ENCODE assay signal across 18 cellular contexts in genomic region chr12:93279849-93280412, GRCh38.
DNase-seq lines count a peak whose midpoint lies in the region; ATAC-seq and TF ChIP-seq lines count a peak whose summit lies in the region.
"Had no signal": no experiment of that assay in that cellular context is flagged by ENCODE, and none has a peak within 500 bp of the region (broad histone marks: within the 10 kb centered on the region; RNA-seq: fewer than 3 reads in every experiment).

No MANE protein-coding gene starts in this region.

- H3K4me3 ChIP-seq in Caco-2 (ENCODE audit: low read depth, low read length) (no peak overlapping the region), GM23338 (no peak overlapping the region), foreskin fibroblast (ENCODE audit: low read depth in 1 of 2, low read length in 2 of 2) (no peak overlapping the region), psoas muscle (no peak overlapping the region)
- H3K4me3 ChIP-seq: dorsolateral prefrontal cortex, HAP-1, left ventricle myocardium inferior had no signal

- H3K36me3 Mint-ChIP-seq in Caco-2 (ENCODE audit: insufficient read depth, unreplicated experiment) (no peaks in the 10 kb centered on the region), GM23338 (ENCODE audit: low read depth) (no peaks in the 10 kb centered on the region)
- H3K36me3 Mint-ChIP-seq: activated naive CD8-positive, alpha-beta T cell treated with anti-CD3 and anti-CD28 coated beads for 36 hours; brain had no signal

- intact Hi-C loops in Caco-2 (cut with micrococcal nuclease; ENCODE audit: unreplicated experiment) (no loop called here), psoas muscle (cut with DNase I) (no loop called here)

- no peak overlapping the region for H3K4me3 Mint-ChIP-seq in Caco-2 (ENCODE audit: unreplicated experiment)
- H3K4me3 Mint-ChIP-seq in GM23338: no peak overlapping the region
- H3K4me3 Mint-ChIP-seq: activated naive CD8-positive, alpha-beta T cell treated with anti-CD3 and anti-CD28 coated beads for 36 hours; activated T-helper 1 cell treated with anti-CD3 and anti-CD28 coated beads, Interleukin-12 subunit alpha, Interleukin-12 subunit beta, Interleukin-2, Interleukin-4 antibody, amounts not matched to agents 30 ng/mL and 10 ng/mL and 1 ng/mL, durations not matched to agents 14 hours and 24 hours and 36 hours; brain had no signal

- H3K9me3 Mint-ChIP-seq in Caco-2 (ENCODE audit: unreplicated experiment) (no peaks in the 10 kb centered on the region), GM23338 (no peaks in the 10 kb centered on the region)
- H3K9me3 Mint-ChIP-seq: activated naive CD8-positive, alpha-beta T cell treated with anti-CD3 and anti-CD28 coated beads for 36 hours; activated T-helper 1 cell treated with anti-CD3 and anti-CD28 coated beads, Interleukin-12 subunit alpha, Interleukin-12 subunit beta, Interleukin-2, Interleukin-4 antibody, amounts not matched to agents 30 ng/mL and 10 ng/mL and 1 ng/mL, durations not matched to agents 14 hours and 24 hours and 36 hours had no signal

- no TSS peak for BruUV-seq in Caco-2 (replicated peaks; lab: Mats Ljungman, UMichigan)

- ATAC-seq in GM23338 (peak; percentile 59; the same call in 2 of the 3 replicates), HG03159 (IDR thresholded peaks at IDR 0.05; ENCODE audit: unreplicated experiment) (no peak), HG02852 (IDR thresholded peaks at IDR 0.05; ENCODE audit: unreplicated experiment) (no peak), psoas muscle (no peak), HG03354 (IDR thresholded peaks at IDR 0.05; ENCODE audit: poor library complexity, severe bottlenecking, unreplicated experiment) (no peak)

- H4K20me1 ChIP-seq in GM23338 (replicated peaks; ENCODE audit: insufficient read depth): no peaks in the 10 kb centered on the region

- H3K27me3 ChIP-seq in Caco-2 (replicated peaks; ENCODE audit: control insufficient read depth, insufficient read depth, low read length) (no peaks in the 10 kb centered on the region), GM23338 (ENCODE audit: insufficient read depth) (no peaks in the 10 kb centered on the region), psoas muscle (ENCODE audit: insufficient read depth in 3 of 3, low read length in 2 of 3) (no peaks in the 10 kb centered on the region)
- H3K27me3 ChIP-seq: dorsolateral prefrontal cortex had no signal

- no peak overlapping the region for H3K4me2 ChIP-seq in GM23338

- H3K36me3 ChIP-seq in Caco-2 (ENCODE audit: control insufficient read depth, insufficient read depth, low read length) (no peaks in the 10 kb centered on the region), GM23338 (ENCODE audit: insufficient read depth) (no peaks in the 10 kb centered on the region), psoas muscle (ENCODE audit: insufficient read depth in 1 of 2, low read depth in 1 of 2) (no peaks in the 10 kb centered on the region)
- H3K36me3 ChIP-seq: HAP-1, left ventricle myocardium inferior had no signal

- no peaks in the 10 kb centered on the region for H3K9me3 ChIP-seq in Caco-2
- no peaks in the 10 kb centered on the region for H3K9me3 ChIP-seq in psoas muscle
- H3K9me3 ChIP-seq: HAP-1, left ventricle myocardium inferior had no signal

- no peaks in the 10 kb centered on the region for H3K79me2 ChIP-seq in GM23338 (replicated peaks; ENCODE audit: insufficient read depth)

- H3K4me1 ChIP-seq in Caco-2 (peaks cover 24% of the 10 kb centered on the region), GM23338 (ENCODE audit: insufficient read depth) (no peaks in the 10 kb centered on the region), psoas muscle (peaks cover 16% of the 10 kb centered on the region)
- H3K4me1 ChIP-seq: HAP-1 had no signal

- TF ChIP-seq CTCF in Caco-2 (IDR thresholded peaks at IDR 0.05; ENCODE audit: insufficient read depth in 1 of 2, low read depth in 1 of 2, low read length in 1 of 2, severe bottlenecking in 1 of 2, unreplicated experiment in 1 of 2): no peak
- no peak for TF ChIP-seq CTCF in GM23338 (conservative IDR thresholded peaks at IDR 0.05; ENCODE audit: low read depth in 2 of 2)
- TF ChIP-seq CTCF in foreskin fibroblast (IDR thresholded peaks at IDR 0.05; ENCODE audit: low read depth, low read length): no peak
- TF ChIP-seq CTCF in psoas muscle (IDR thresholded peaks at IDR 0.05): no peak

- CTCF ChIA-PET in Caco-2 (lab: Charles Lee): no interaction called here

- no peaks in the 10 kb centered on the region for H3K9me2 ChIP-seq in GM23338 (ENCODE audit: insufficient read depth)

- no peaks in the 10 kb centered on the region for H3F3A ChIP-seq in GM23338 (replicated peaks; ENCODE audit: low read depth)

- H3K27ac ChIP-seq in GM23338 (ENCODE audit: low read depth) (no peak overlapping the region), psoas muscle (no peak overlapping the region)
- H3K27ac ChIP-seq: dorsolateral prefrontal cortex, left ventricle myocardium inferior had no signal

- DNase-seq in Caco-2: peak in 1 of 2 experiments; percentile 53
- DNase-seq in GM23338 (ENCODE audit: low spot score): no peak
- peak; percentile 53 for DNase-seq in NCI-H510A treated with DMSO at 0.1 percent for 48 hours (lab: John Stamatoyannopoulos, UW)
- peak; percentile 9 to 52 for DNase-seq in foreskin fibroblast
- no peak for DNase-seq in psoas muscle
- DNase-seq: activated naive CD8-positive, alpha-beta T cell treated with anti-CD3 and anti-CD28 coated beads for 36 hours; dorsolateral prefrontal cortex; left ventricle myocardium inferior; NCI-H1417 treated with DMSO at 0.1 percent for 48 hours; occipital lobe; OCI-M1; stimulated activated CD4-positive, alpha-beta T cell treated with anti-CD3 and anti-CD28 coated beads, Interleukin-2, amount 100 ng/mL, for 24 hours had no signal

- POLR2A ChIA-PET in Caco-2 (lab: Charles Lee): no interaction called here

- 0 out of 2 replicates have a peak overlapping the region, but pooled peaks have one; percentile 34 for H2AFZ ChIP-seq in GM23338

- H3K27me3 Mint-ChIP-seq in Caco-2 (ENCODE audit: insufficient read depth, unreplicated experiment) (no peaks in the 10 kb centered on the region), GM23338 (ENCODE audit: insufficient read depth, low read depth, poor library complexity) (peaks cover 2% of the 10 kb centered on the region)
- H3K27me3 Mint-ChIP-seq: activated naive CD8-positive, alpha-beta T cell treated with anti-CD3 and anti-CD28 coated beads for 36 hours; brain had no signal

- WGBS in psoas muscle, 3 donors: 13 to 30% (median 24%) methylated on average over 2 of the region's 2 CpGs

- H3K4me1 Mint-ChIP-seq in Caco-2 (ENCODE audit: low read depth, unreplicated experiment) (peaks cover 10% of the 10 kb centered on the region), GM23338 (peaks cover 9% of the 10 kb centered on the region)

- peak overlapping the region; percentile 7 for H3K27ac Mint-ChIP-seq in Caco-2 (ENCODE audit: unreplicated experiment)
- no peak overlapping the region for H3K27ac Mint-ChIP-seq in GM23338
- H3K27ac Mint-ChIP-seq: activated naive CD8-positive, alpha-beta T cell treated with anti-CD3 and anti-CD28 coated beads for 36 hours; activated T-helper 1 cell treated with anti-CD3 and anti-CD28 coated beads, Interleukin-12 subunit alpha, Interleukin-12 subunit beta, Interleukin-2, Interleukin-4 antibody, amounts not matched to agents 30 ng/mL and 10 ng/mL and 1 ng/mL, durations not matched to agents 14 hours and 24 hours and 36 hours; brain had no signal

TF ChIP-seq in GM23338, 12 proteins besides CTCF, POLR2A, EP300 and RAD21:
- no peak for TF ChIP-seq POLR2AphosphoS5 (IDR thresholded peaks at IDR 0.05; ENCODE audit: low read depth)
- TF ChIP-seq NANOG (IDR thresholded peaks at IDR 0.05; ENCODE audit: borderline replicate concordance): no peak

Comparison
In these comparisons a context has a peak if more than half of its experiments do, and no peak if none do; other contexts are left out.
1. DNase-seq: peak in NCI-H510A treated with DMSO at 0.1 percent for 48 hours (single experiment) and foreskin fibroblast (2 of 2); none in GM23338 (single experiment) and psoas muscle (0 of 2).